Comparison of ENCODE assay signal across 12 cellular contexts in the genomic region with DNA sequence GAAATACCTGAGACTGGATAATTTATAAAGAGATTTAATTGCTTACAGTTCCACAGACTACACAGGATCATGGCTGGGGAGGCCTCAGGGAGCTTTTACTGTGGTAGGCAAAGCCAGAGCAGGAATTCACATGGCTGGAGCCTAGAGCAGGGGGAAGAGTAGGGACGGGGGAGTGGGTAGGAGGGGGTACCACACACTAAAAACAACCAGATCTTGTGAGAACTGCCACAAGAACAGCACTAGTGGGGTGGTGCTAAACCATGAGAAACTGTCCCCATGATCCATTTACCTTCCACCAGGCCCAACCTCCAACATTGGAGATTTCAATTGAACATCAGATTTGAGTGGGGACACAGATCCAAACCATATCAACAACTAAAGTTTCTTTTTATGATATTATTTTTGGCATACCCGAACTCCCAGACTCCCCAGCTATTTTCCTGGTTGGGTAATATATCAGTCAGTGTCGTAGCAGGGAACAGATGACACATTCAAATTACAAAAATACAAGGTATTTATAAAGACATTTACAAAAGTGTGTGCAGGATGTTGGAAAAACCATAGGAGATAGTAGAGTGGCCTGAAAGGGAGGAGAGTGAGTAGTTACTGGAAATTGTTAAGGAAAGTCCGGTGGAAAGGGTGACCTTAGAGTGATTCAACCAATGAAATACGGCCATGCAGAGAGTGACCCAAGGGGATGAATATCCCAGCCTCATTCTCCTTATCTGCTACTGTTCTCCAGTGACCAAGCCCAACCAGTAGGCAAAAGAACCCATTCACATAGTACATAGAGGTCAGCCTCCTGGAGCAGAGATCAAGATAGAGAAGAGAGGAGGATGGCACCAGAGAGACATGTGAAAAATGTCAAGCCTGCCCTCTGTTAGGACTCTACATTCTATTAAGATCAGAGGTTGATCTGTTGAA. TPM values are rescaled to one million over a fixed set of nuclear protein-coding genes. Genes with fewer than 3 reads are reported as not detected.
DNase-seq lines count a peak whose midpoint lies in the region; ATAC-seq and TF ChIP-seq lines count a peak whose summit lies in the region.
"Had no signal": no experiment of that assay in that cellular context is flagged by ENCODE, and none has a peak within 500 bp of the region (broad histone marks: within the 10 kb centered on the region; RNA-seq: fewer than 3 reads in every experiment).

No MANE protein-coding gene starts in this region.

- no peak overlapping the region for H3K23ac ChIP-seq in IMR-90 (ENCODE audit: low read depth, low read length)

- POLR2A ChIA-PET in IMR-90 (lab: Charles Lee; ENCODE audit: unreplicated experiment): no interaction called here

- H3K36me3 Mint-ChIP-seq in activated naive CD8-positive, alpha-beta T cell treated with anti-CD3 and anti-CD28 coated beads, Interleukin-2, amount 50 U/mL, for 24 hours (ENCODE audit: low read depth): peaks cover 39% of the 10 kb centered on the region
- peaks cover 45% of the 10 kb centered on the region for H3K36me3 Mint-ChIP-seq in activated naive CD8-positive, alpha-beta T cell treated with anti-CD3 and anti-CD28 coated beads for 36 hours
- peaks cover 18% of the 10 kb centered on the region for H3K36me3 Mint-ChIP-seq in chondrocyte (ENCODE audit: low read depth)
- H3K36me3 Mint-ChIP-seq in stimulated activated naive CD8-positive, alpha-beta T cell treated with anti-CD3 and anti-CD28 coated beads, Interleukin-15, Interleukin-2, amounts not matched to agents 100 ng/mL and 50 ng/mL, for 24 hours (ENCODE audit: low read depth): peaks cover 47% of the 10 kb centered on the region

- dilution Hi-C loops in IMR-90 (cut with HindIII; ENCODE audit: low sequenced_read_pairs, unreplicated experiment): loop anchor here (25.0 kb wide), 2 partner anchors 155 to 1005 kb away; no protein-coding TSS in a partner anchor

- H3K4ac ChIP-seq in IMR-90 (ENCODE audit: low read depth, low read length): no peak overlapping the region

- no peaks in the 10 kb centered on the region for H3K27me3 ChIP-seq in IMR-90 (ENCODE audit: control insufficient read depth, insufficient read depth, low read length)
- H3K27me3 ChIP-seq: foreskin keratinocyte had no signal

- DNase-seq in activated naive CD8-positive, alpha-beta T cell treated with anti-CD3 and anti-CD28 coated beads, Interleukin-2, amount 50 U/mL, for 24 hours: no peak
- no peak for DNase-seq in activated naive CD8-positive, alpha-beta T cell treated with anti-CD3 and anti-CD28 coated beads for 36 hours
- no peak for DNase-seq in IMR-90
- DNase-seq in chondrocyte (ENCODE audit: low spot score): no peak
- DNase-seq in NCI-H187 (lab: John Stamatoyannopoulos, UW): no peak
- no peak for DNase-seq in GM03348 (ENCODE audit: low spot score)
- DNase-seq in NCI-H146 (lab: John Stamatoyannopoulos, UW): no peak
- DNase-seq: effector memory CD8-positive, alpha-beta T cell; foreskin keratinocyte; NCI-H2171 had no signal

- no CpG with 5 or more reads among the region's 5 CpGs for WGBS in IMR-90 (ENCODE audit: extremely low coverage in 2 of 2, insufficient read length in 1 of 2), 2 experiments

- H3K9me3 Mint-ChIP-seq in activated naive CD8-positive, alpha-beta T cell treated with anti-CD3 and anti-CD28 coated beads, Interleukin-2, amount 50 U/mL, for 24 hours: no peaks in the 10 kb centered on the region
- H3K9me3 Mint-ChIP-seq in activated naive CD8-positive, alpha-beta T cell treated with anti-CD3 and anti-CD28 coated beads for 36 hours: peaks cover 2% of the 10 kb centered on the region
- H3K9me3 Mint-ChIP-seq in chondrocyte (ENCODE audit: low read depth): no peaks in the 10 kb centered on the region
- H3K9me3 Mint-ChIP-seq in stimulated activated naive CD8-positive, alpha-beta T cell treated with anti-CD3 and anti-CD28 coated beads, Interleukin-15, Interleukin-2, amounts not matched to agents 100 ng/mL and 50 ng/mL, for 24 hours: no peaks in the 10 kb centered on the region
- H3K9me3 Mint-ChIP-seq: effector memory CD8-positive, alpha-beta T cell had no signal

- H3K18ac ChIP-seq in IMR-90 (ENCODE audit: low read depth, low read length): no peak overlapping the region

- H3K4me1 ChIP-seq in IMR-90 (ENCODE audit: control insufficient read depth, insufficient read depth, low read length): no peaks in the 10 kb centered on the region
- H3K4me1 ChIP-seq: foreskin keratinocyte had no signal

- no peak overlapping the region for H3K9ac ChIP-seq in IMR-90 (ENCODE audit: low read depth, low read length)

- H2AK9ac ChIP-seq in IMR-90 (replicated peaks; ENCODE audit: low read depth, low read length, poor library complexity): no peak overlapping the region

- no peak overlapping the region for H2BK5ac ChIP-seq in IMR-90 (ENCODE audit: low read depth, low read length, poor library complexity, severe bottlenecking)

- H4K20me1 ChIP-seq in IMR-90 (ENCODE audit: insufficient read depth, low read length): peaks cover 37% of the 10 kb centered on the region

- intact Hi-C loops in IMR-90 (cut with micrococcal nuclease): no loop called here

- no peak overlapping the region for H4K8ac ChIP-seq in IMR-90 (ENCODE audit: low read depth in 2 of 2, low read length in 2 of 2)

- H3K27ac ChIP-seq in IMR-90 (ENCODE audit: insufficient read depth, low read length): no peak overlapping the region
- H3K27ac ChIP-seq: foreskin keratinocyte had no signal

- CTCF ChIA-PET in IMR-90 (lab: Yijun Ruan, JAX): interaction anchor here (1.1 kb wide), 1 partner anchor 20 kb away, joined by 3 read pairs; no protein-coding TSS in a partner anchor

- no peak overlapping the region for H2BK120ac ChIP-seq in IMR-90 (ENCODE audit: low read depth, low read length)

- H3K27ac Mint-ChIP-seq in activated naive CD8-positive, alpha-beta T cell treated with anti-CD3 and anti-CD28 coated beads, Interleukin-2, amount 50 U/mL, for 24 hours: no peak overlapping the region
- no peak overlapping the region for H3K27ac Mint-ChIP-seq in activated naive CD8-positive, alpha-beta T cell treated with anti-CD3 and anti-CD28 coated beads for 36 hours
- H3K27ac Mint-ChIP-seq in chondrocyte (ENCODE audit: unreplicated experiment): peak overlapping the region; percentile 34
- H3K27ac Mint-ChIP-seq in stimulated activated naive CD8-positive, alpha-beta T cell treated with anti-CD3 and anti-CD28 coated beads, Interleukin-15, Interleukin-2, amounts not matched to agents 100 ng/mL and 50 ng/mL, for 24 hours: peak overlapping the region; percentile 43
- H3K27ac Mint-ChIP-seq: B cell had no signal

- no peak overlapping the region for H3K4me2 ChIP-seq in IMR-90 (ENCODE audit: low read depth, low read length)

- TF ChIP-seq RAD21 in IMR-90 (IDR thresholded peaks at IDR 0.05; ENCODE audit: low read length): no peak

- TF ChIP-seq CTCF in IMR-90 (conservative IDR thresholded peaks at IDR 0.05; ENCODE audit: low read depth, low read length): no peak
- TF ChIP-seq CTCF in chondrocyte (IDR thresholded peaks at IDR 0.05): no peak

- peaks cover 19% of the 10 kb centered on the region for H3K9me1 ChIP-seq in IMR-90 (ENCODE audit: insufficient read depth, low read length)

- no peaks in the 10 kb centered on the region for H3K27me3 Mint-ChIP-seq in activated naive CD8-positive, alpha-beta T cell treated with anti-CD3 and anti-CD28 coated beads, Interleukin-2, amount 50 U/mL, for 24 hours
- H3K27me3 Mint-ChIP-seq in activated naive CD8-positive, alpha-beta T cell treated with anti-CD3 and anti-CD28 coated beads for 36 hours: no peaks in the 10 kb centered on the region
- H3K27me3 Mint-ChIP-seq in chondrocyte (ENCODE audit: low read depth): no peaks in the 10 kb centered on the region
- H3K27me3 Mint-ChIP-seq in stimulated activated naive CD8-positive, alpha-beta T cell treated with anti-CD3 and anti-CD28 coated beads, Interleukin-15, Interleukin-2, amounts not matched to agents 100 ng/mL and 50 ng/mL, for 24 hours: no peaks in the 10 kb centered on the region
- H3K27me3 Mint-ChIP-seq: B cell; effector memory CD8-positive, alpha-beta T cell had no signal

- in situ Hi-C loops in IMR-90 (cut with MboI; ENCODE audit: low sequenced_read_pairs): loop anchor here (25.0 kb wide), 1 partner anchor 1005 kb away; no protein-coding TSS in a partner anchor

- no peaks in the 10 kb centered on the region for H3K9me3 ChIP-seq in IMR-90 (ENCODE audit: control insufficient read depth, insufficient read depth, low read length)

- no peak overlapping the region for H4K5ac ChIP-seq in IMR-90 (ENCODE audit: low read depth, low read length)

- H3K4me1 Mint-ChIP-seq in activated naive CD8-positive, alpha-beta T cell treated with anti-CD3 and anti-CD28 coated beads, Interleukin-2, amount 50 U/mL, for 24 hours: peaks cover 15% of the 10 kb centered on the region
- H3K4me1 Mint-ChIP-seq in activated naive CD8-positive, alpha-beta T cell treated with anti-CD3 and anti-CD28 coated beads for 36 hours: peaks cover 32% of the 10 kb centered on the region
- H3K4me1 Mint-ChIP-seq in chondrocyte (ENCODE audit: low read depth): peaks cover 36% of the 10 kb centered on the region
- H3K4me1 Mint-ChIP-seq in stimulated activated naive CD8-positive, alpha-beta T cell treated with anti-CD3 and anti-CD28 coated beads, Interleukin-15, Interleukin-2, amounts not matched to agents 100 ng/mL and 50 ng/mL, for 24 hours (ENCODE audit: low read depth): peaks cover 21% of the 10 kb centered on the region

- H2AK5ac ChIP-seq in IMR-90 (ENCODE audit: low read depth, low read length): no peak overlapping the region

- no peak overlapping the region for H4K91ac ChIP-seq in IMR-90 (ENCODE audit: insufficient read depth, low read depth, low read length)

- peak; percentile 29 for ATAC-seq in activated naive CD8-positive, alpha-beta T cell treated with anti-CD3 and anti-CD28 coated beads, Interleukin-2, amount 50 U/mL, for 24 hours
- peak; percentile 24 for ATAC-seq in IMR-90 (ENCODE audit: low read depth)
- ATAC-seq: effector memory CD8-positive, alpha-beta T cell; foreskin keratinocyte had no signal

- peaks cover 27% of the 10 kb centered on the region for H3K36me3 ChIP-seq in IMR-90 (ENCODE audit: control insufficient read depth, insufficient read depth, low read length)

- no peak overlapping the region for H2AFZ ChIP-seq in IMR-90 (replicated peaks; ENCODE audit: low read length, poor library complexity)

- no peak overlapping the region for H3K4me3 Mint-ChIP-seq in activated naive CD8-positive, alpha-beta T cell treated with anti-CD3 and anti-CD28 coated beads, Interleukin-2, amount 50 U/mL, for 24 hours
- no peak overlapping the region for H3K4me3 Mint-ChIP-seq in activated naive CD8-positive, alpha-beta T cell treated with anti-CD3 and anti-CD28 coated beads for 36 hours
- no peak overlapping the region for H3K4me3 Mint-ChIP-seq in chondrocyte (ENCODE audit: unreplicated experiment)
- no peak overlapping the region for H3K4me3 Mint-ChIP-seq in stimulated activated naive CD8-positive, alpha-beta T cell treated with anti-CD3 and anti-CD28 coated beads, Interleukin-15, Interleukin-2, amounts not matched to agents 100 ng/mL and 50 ng/mL, for 24 hours
- H3K4me3 Mint-ChIP-seq: B cell; effector memory CD8-positive, alpha-beta T cell had no signal

- H3K56ac ChIP-seq in IMR-90 (ENCODE audit: extremely low read depth, insufficient read depth, low read length): no peak overlapping the region

- TF ChIP-seq POLR2A in IMR-90 (IDR thresholded peaks at IDR 0.05; ENCODE audit: low read depth, low read length): no peak

- H2BK15ac ChIP-seq in IMR-90 (ENCODE audit: low read depth, low read length): no peak overlapping the region

- no TSS peak for BruUV-seq in IMR-90 (replicated peaks; lab: Mats Ljungman, UMichigan)

- H3K79me1 ChIP-seq in IMR-90 (ENCODE audit: low read depth in 1 of 2, low read length in 2 of 2): peaks cover 25 to 44% of the 10 kb centered on the region in 2 experiments

- H3K14ac ChIP-seq in IMR-90 (replicated peaks; ENCODE audit: low read depth, low read length): no peak overlapping the region

- no peak overlapping the region for H2BK20ac ChIP-seq in IMR-90 (ENCODE audit: low read depth, low read length)

- no peak overlapping the region for H3K4me3 ChIP-seq in IMR-90 (ENCODE audit: insufficient read depth, low read depth, low read length)

RNA-seq across cellular contexts. Expression of gene RPL37A, which starts 8.8 kb away (rescaled TPM):
- total RNA-seq in activated naive CD8-positive, alpha-beta T cell treated with anti-CD3 and anti-CD28 coated beads for 36 hours: 1,000 to 10,000 TPM; 3,900 to 3,940 TPM
- total RNA-seq in IMR-90 (2012; rRNA removed): 341 and 804 TPM in 2 replicates
- polyA plus RNA-seq in IMR-90 (2012; rRNA removed): 1,504 and 1,572 TPM in 2 replicates
- 2,705 and 5,319 TPM in 2 replicates for polyA plus RNA-seq in IMR-90 (2012; cell fraction: cytosol; rRNA removed)
- polyA plus RNA-seq in IMR-90 (2012; cell fraction: nucleus; rRNA removed; ENCODE audit: low replicate concordance): 530 and 1,168 TPM in 2 replicates
- 2,015 to 2,317 TPM (median 2,049 TPM) in 3 replicates for total RNA-seq in chondrocyte

Comparison
In these comparisons a context has a peak if more than half of its experiments do, and no peak if none do; other contexts are left out.
1. H3K27ac Mint-ChIP-seq: peak in chondrocyte (single experiment) and stimulated activated naive CD8-positive, alpha-beta T cell treated with anti-CD3 and anti-CD28 coated beads, Interleukin-15, Interleukin-2, amounts not matched to agents 100 ng/mL and 50 ng/mL, for 24 hours (single experiment); none in activated naive CD8-positive, alpha-beta T cell treated with anti-CD3 and anti-CD28 coated beads, Interleukin-2, amount 50 U/mL, for 24 hours (single experiment) and activated naive CD8-positive, alpha-beta T cell treated with anti-CD3 and anti-CD28 coated beads for 36 hours (single experiment).